ENCODE assay signal across 18 cellular contexts in genomic region chr17:50861334-50861676, GRCh38. TPM values are rescaled to one million over a fixed set of nuclear protein-coding genes. Genes with fewer than 3 reads are reported as not detected.
DNase-seq lines count a peak whose midpoint lies in the region; ATAC-seq and TF ChIP-seq lines count a peak whose summit lies in the region.
"Had no signal": no experiment of that assay in that cellular context is flagged by ENCODE, and none has a peak within 500 bp of the region (broad histone marks: within the 10 kb centered on the region; RNA-seq: fewer than 3 reads in every experiment).

No MANE protein-coding gene starts in this region.

- H3K4me1 ChIP-seq in CD4-positive, CD25-positive, alpha-beta regulatory T cell (ENCODE audit: control insufficient read depth, insufficient read depth, low read length, poor library complexity, severe bottlenecking): peaks cover 40% of the 10 kb centered on the region
- H3K4me1 ChIP-seq in esophagus squamous epithelium (peaks cover 7 to 40% (median 20%) of the 10 kb centered on the region in 3 donors), skeletal muscle tissue (ENCODE audit: control insufficient read depth in 3 of 3, insufficient read depth in 3 of 3, low read length in 3 of 3) (peaks cover 2 to 14% (median 9%) of the 10 kb centered on the region in 3 donors), OCI-LY7 (ENCODE audit: insufficient read depth, low read length, poor library complexity, severe bottlenecking) (peaks cover 8% of the 10 kb centered on the region), neuronal stem cell (ENCODE audit: control insufficient read depth in 2 of 2, insufficient read depth in 1 of 2, low read depth in 1 of 2, low read length in 2 of 2) (peaks cover 0 to 5% of the 10 kb centered on the region in 2 donors)

- H2BK120ac ChIP-seq in neuronal stem cell (ENCODE audit: low read depth, low read length): no peak overlapping the region

- no peak overlapping the region for H3K4ac ChIP-seq in neuronal stem cell (ENCODE audit: low read length)

- H3K27me3 Mint-ChIP-seq in CD4-positive, CD25-positive, alpha-beta regulatory T cell: no peaks in the 10 kb centered on the region
- H3K27me3 Mint-ChIP-seq in activated T-helper 17 cell treated with anti-CD3 and anti-CD28 coated beads, Interleukin-2, amount 50 U/mL, for 72 hours: no peaks in the 10 kb centered on the region
- H3K27me3 Mint-ChIP-seq: activated CD8-positive, alpha-beta T cell treated with anti-CD3 and anti-CD28 coated beads for 36 hours had no signal

- peaks cover 20% of the 10 kb centered on the region for H3K36me3 ChIP-seq in CD4-positive, CD25-positive, alpha-beta regulatory T cell (ENCODE audit: control insufficient read depth, insufficient read depth, low read length)
- peaks cover 6 to 34% (median 9%) of the 10 kb centered on the region in 3 donors for H3K36me3 ChIP-seq in esophagus squamous epithelium
- H3K36me3 ChIP-seq in skeletal muscle tissue (ENCODE audit: control insufficient read depth in 3 of 3, insufficient read depth in 3 of 3, low read length in 3 of 3): peaks cover 14 to 17% (median 15%) of the 10 kb centered on the region in 3 donors
- H3K36me3 ChIP-seq in OCI-LY7 (ENCODE audit: insufficient read depth, low read length): peaks cover 20% of the 10 kb centered on the region
- H3K36me3 ChIP-seq in neuronal stem cell (replicated peaks in 1 of 2; ENCODE audit: control insufficient read depth in 2 of 2, insufficient read depth in 2 of 2, low read length in 2 of 2): peaks cover 8 to 34% of the 10 kb centered on the region in 2 donors

- peak overlapping the region; percentile 37 for H3K27ac ChIP-seq in CD4-positive, CD25-positive, alpha-beta regulatory T cell (ENCODE audit: insufficient read depth, low read length, poor library complexity, severe bottlenecking)
- H3K27ac ChIP-seq in esophagus squamous epithelium: peak overlapping the region in 3 of 4 donors; percentile 12 to 100 (median 96)
- H3K27ac ChIP-seq in skeletal muscle tissue (ENCODE audit: low read depth, low read length): peak overlapping the region; percentile 100
- no peak overlapping the region for H3K27ac ChIP-seq in OCI-LY7 (ENCODE audit: low read depth, low read length, poor library complexity, severe bottlenecking)
- no peak overlapping the region for H3K27ac ChIP-seq in neuronal stem cell (replicated peaks; ENCODE audit: low read length)

- WGBS in esophagus squamous epithelium, 2 donors: 77% methylated on average over 2 of the region's 2 CpGs
- WGBS in neuronal stem cell (ENCODE audit: extremely low coverage in 2 of 2, insufficient read length in 2 of 2, insufficient replicate concordance in 1 of 2), 2 donors: no CpG with 5 or more reads among the region's 2 CpGs

- no peak overlapping the region for H4K91ac ChIP-seq in neuronal stem cell (ENCODE audit: low read depth, low read length, poor library complexity)

- intact Hi-C loops in esophagus squamous epithelium (cut with DNase I): no loop called here
- intact Hi-C loops in OCI-LY7 (cut with micrococcal nuclease; ENCODE audit: unreplicated experiment): loop anchor here (10.0 kb wide), 1 partner anchor 373 kb away; no protein-coding TSS in a partner anchor

- peaks cover 11% of the 10 kb centered on the region; the same call in 1 of the 2 replicates for H4K20me1 ChIP-seq in OCI-LY7 (ENCODE audit: insufficient read depth, low read length)

- CTCF ChIA-PET in OCI-LY7 (lab: Charles Lee; ENCODE audit: unreplicated experiment): no interaction called here

- H3K27me3 ChIP-seq in CD4-positive, CD25-positive, alpha-beta regulatory T cell (ENCODE audit: control insufficient read depth, insufficient read depth, low read length): no peaks in the 10 kb centered on the region
- H3K27me3 ChIP-seq in esophagus squamous epithelium (no peaks in the 10 kb centered on the region), skeletal muscle tissue (ENCODE audit: control insufficient read depth in 3 of 3, insufficient read depth in 3 of 3, low read length in 3 of 3) (no peaks in the 10 kb centered on the region), neuronal stem cell (ENCODE audit: control insufficient read depth in 3 of 3, insufficient read depth in 3 of 3, low read depth in 1 of 3, low read length in 3 of 3) (no peaks in the 10 kb centered on the region)

- peak overlapping the region; percentile 6 to 18 (median 17) for H3K27ac Mint-ChIP-seq in CD4-positive, CD25-positive, alpha-beta regulatory T cell
- no peak overlapping the region for H3K27ac Mint-ChIP-seq in activated T-helper 17 cell treated with anti-CD3 and anti-CD28 coated beads, Interleukin-2, amount 50 U/mL, for 72 hours

- H2BK12ac ChIP-seq in neuronal stem cell (ENCODE audit: low read length): no peak overlapping the region

- peak overlapping the region; percentile 15 to 41 (median 26) for H3K9ac ChIP-seq in skeletal muscle tissue (ENCODE audit: low read depth in 1 of 3, low read length in 3 of 3)
- H3K9ac ChIP-seq in neuronal stem cell (ENCODE audit: low read depth, low read length, poor library complexity): no peak overlapping the region

- H3K4me3 Mint-ChIP-seq in CD4-positive, CD25-positive, alpha-beta regulatory T cell: peak overlapping the region in 2 of 4 donors; percentile 26 to 69
- H3K4me3 Mint-ChIP-seq in activated T-helper 17 cell treated with anti-CD3 and anti-CD28 coated beads, Interleukin-2, amount 50 U/mL, for 72 hours: peak overlapping the region; percentile 32
- H3K4me3 Mint-ChIP-seq: activated CD8-positive, alpha-beta T cell treated with anti-CD3 and anti-CD28 coated beads for 36 hours had no signal

- H3K4me3 ChIP-seq in CD4-positive, CD25-positive, alpha-beta regulatory T cell (ENCODE audit: low read depth, low read length): no peak overlapping the region
- H3K4me3 ChIP-seq in esophagus squamous epithelium (peak overlapping the region in 1 of 4 donors; percentile 0), skeletal muscle tissue (ENCODE audit: low read length in 3 of 3) (peak overlapping the region in 2 of 3 donors; percentile 1 to 7), OCI-LY7 (ENCODE audit: low read depth, low read length, poor library complexity, severe bottlenecking) (no peak overlapping the region), neuronal stem cell (ENCODE audit: low read length in 2 of 2) (no peak overlapping the region)

- H3K9me3 ChIP-seq in CD4-positive, CD25-positive, alpha-beta regulatory T cell (ENCODE audit: control insufficient read depth in 2 of 2, low read length in 2 of 2): no peaks in the 10 kb centered on the region
- H3K9me3 ChIP-seq in esophagus squamous epithelium (no peaks in the 10 kb centered on the region), skeletal muscle tissue (ENCODE audit: control insufficient read depth in 3 of 3, low read length in 3 of 3) (no peaks in the 10 kb centered on the region), OCI-LY7 (ENCODE audit: low read length) (no peaks in the 10 kb centered on the region), neuronal stem cell (replicated peaks in 1 of 2; ENCODE audit: control insufficient read depth in 2 of 2, insufficient read depth in 1 of 2, low read depth in 1 of 2, low read length in 2 of 2) (no peaks in the 10 kb centered on the region)

- ATAC-seq in CD4-positive, CD25-positive, alpha-beta regulatory T cell (ENCODE audit: low read depth in 2 of 2): no peak
- no peak for ATAC-seq in activated T-helper 17 cell treated with anti-CD3 and anti-CD28 coated beads, Interleukin-2, amount 50 U/mL, for 72 hours (replicated peaks)
- ATAC-seq in GM21529 (IDR thresholded peaks at IDR 0.05; ENCODE audit: unreplicated experiment): no peak
- ATAC-seq: activated CD8-positive, alpha-beta T cell treated with anti-CD3 and anti-CD28 coated beads for 36 hours; PC-3; SK-N-SH treated with all-trans-retinoic acid at 6 μM for 48 hours had no signal

- H3K79me1 ChIP-seq in neuronal stem cell (ENCODE audit: low read depth, low read length): peaks cover 3% of the 10 kb centered on the region

- H2BK15ac ChIP-seq in neuronal stem cell (ENCODE audit: low read length): no peak overlapping the region

- H3K9me3 Mint-ChIP-seq in CD4-positive, CD25-positive, alpha-beta regulatory T cell: peaks cover 0 to 3% (median 0%) of the 10 kb centered on the region in 7 donors
- no peaks in the 10 kb centered on the region for H3K9me3 Mint-ChIP-seq in activated T-helper 17 cell treated with anti-CD3 and anti-CD28 coated beads, Interleukin-2, amount 50 U/mL, for 72 hours
- H3K9me3 Mint-ChIP-seq: activated CD8-positive, alpha-beta T cell treated with anti-CD3 and anti-CD28 coated beads for 36 hours had no signal

- TF ChIP-seq CTCF in esophagus squamous epithelium (IDR thresholded peaks at IDR 0.05) (no peak), OCI-LY7 (conservative IDR thresholded peaks at IDR 0.05; ENCODE audit: low read length) (no peak)

- BruUV-seq in OCI-LY7 (replicated peaks; lab: Mats Ljungman, UMichigan): no TSS peak

- H3K4me1 Mint-ChIP-seq in CD4-positive, CD25-positive, alpha-beta regulatory T cell: peaks cover 18 to 37% (median 33%) of the 10 kb centered on the region in 4 donors
- peaks cover 27% of the 10 kb centered on the region for H3K4me1 Mint-ChIP-seq in activated T-helper 17 cell treated with anti-CD3 and anti-CD28 coated beads, Interleukin-2, amount 50 U/mL, for 72 hours

- H3K14ac ChIP-seq in neuronal stem cell (ENCODE audit: low read length): no peak overlapping the region

- POLR2A ChIA-PET in OCI-LY7 (lab: Charles Lee): interaction anchor here (1.1 kb wide), 2 partner anchors 9 to 87 kb away, joined by 3 to 6 read pairs; no protein-coding TSS in a partner anchor

- no peak overlapping the region for H3K4me2 ChIP-seq in OCI-LY7 (ENCODE audit: low read length)
- H3K4me2 ChIP-seq in neuronal stem cell (ENCODE audit: insufficient read depth, low read length, poor library complexity, severe bottlenecking): no peak overlapping the region

- TF ChIP-seq POLR2A in esophagus squamous epithelium (IDR thresholded peaks at IDR 0.05): no peak

- no peak overlapping the region for H2BK5ac ChIP-seq in neuronal stem cell (ENCODE audit: low read length)

- H3K9me2 ChIP-seq in OCI-LY7 (ENCODE audit: insufficient read depth, low read length): no peaks in the 10 kb centered on the region

- no peak overlapping the region for H4K8ac ChIP-seq in neuronal stem cell (ENCODE audit: low read depth, low read length)

- H3K79me2 ChIP-seq in OCI-LY7 (ENCODE audit: insufficient read depth, low read depth, low read length): peaks cover 28% of the 10 kb centered on the region; the same call in 1 of the 2 replicates

- no peak overlapping the region for H3K18ac ChIP-seq in neuronal stem cell (ENCODE audit: low read length)

- H2AK5ac ChIP-seq in neuronal stem cell (ENCODE audit: low read depth, low read length): no peak overlapping the region

- no peak for DNase-seq in CD4-positive, CD25-positive, alpha-beta regulatory T cell
- DNase-seq in esophagus squamous epithelium (lab: John Stamatoyannopoulos, UW): no peak
- DNase-seq in OCI-LY7 (ENCODE audit: low spot score): no peak
- DNase-seq in dedifferentiated amniotic fluid mesenchymal stem cell (ENCODE audit: extremely low spot score): no peak
- DNase-seq in neuronal stem cell (ENCODE audit: low spot score): no peak
- DNase-seq: activated CD8-positive, alpha-beta T cell treated with anti-CD3 and anti-CD28 coated beads for 36 hours; activated effector memory CD4-positive, alpha-beta T cell treated with Interleukin-2 at 50 U/mL for 16 hours; DMS 273 treated with DMSO at 0.1 percent for 48 hours; NCI-H2081; NCI-H526 treated with DMSO at 0.1 percent for 48 hours; PC-3 had no signal

- H3K23ac ChIP-seq in neuronal stem cell (ENCODE audit: low read depth, low read length, poor library complexity): no peak overlapping the region

- H2AFZ ChIP-seq in OCI-LY7 (ENCODE audit: low read length) (no peak overlapping the region), neuronal stem cell (ENCODE audit: low read length) (no peak overlapping the region)

- peaks cover 26% of the 10 kb centered on the region for H3K36me3 Mint-ChIP-seq in CD4-positive, CD25-positive, alpha-beta regulatory T cell
- H3K36me3 Mint-ChIP-seq in activated T-helper 17 cell treated with anti-CD3 and anti-CD28 coated beads, Interleukin-2, amount 50 U/mL, for 72 hours (ENCODE audit: low read depth): peaks cover 43% of the 10 kb centered on the region

RNA-seq across cellular contexts. Expression of gene TOB1, which starts 4.8 kb away (rescaled TPM):
- total RNA-seq in CD4-positive, CD25-positive, alpha-beta regulatory T cell: 254 TPM
- 10 to 100 TPM; 30.7 to 60.7 (median 36.3) TPM for polyA plus RNA-seq in CD4-positive, CD25-positive, alpha-beta regulatory T cell
- total RNA-seq in activated T-helper 17 cell treated with anti-CD3 and anti-CD28 coated beads, Interleukin-2, amount 50 U/mL, for 72 hours: 10 to 100 TPM; 33.1 to 40.8 TPM
- total RNA-seq in esophagus squamous epithelium (10 to 100 TPM; 21.5 to 35.9 (median 31.1) TPM), skeletal muscle tissue (27.1 TPM), OCI-LY7 (2022) (24.8 and 26.4 TPM in 2 replicates)
- 12.7 and 15.2 TPM in 2 replicates for total RNA-seq in OCI-LY7 (2014; rRNA removed; shearing (Covaris generic))
- 44.9 TPM for polyA plus RNA-seq in neuronal stem cell (2013, experiment 1 of 2)
- 45.0 TPM for polyA plus RNA-seq in neuronal stem cell (2013, experiment 2 of 2)

RNA-seq across cellular contexts. Expression of gene WFIKKN2, which starts 25.9 kb away (rescaled TPM):
- total RNA-seq in CD4-positive, CD25-positive, alpha-beta regulatory T cell: not detected
- not detected for polyA plus RNA-seq in CD4-positive, CD25-positive, alpha-beta regulatory T cell
- not detected for total RNA-seq in activated T-helper 17 cell treated with anti-CD3 and anti-CD28 coated beads, Interleukin-2, amount 50 U/mL, for 72 hours
- total RNA-seq in esophagus squamous epithelium (under 1 TPM in 1 of 4 donors, not detected in 3; 0.08 TPM), skeletal muscle tissue (0.52 TPM), OCI-LY7 (2022) (not detected in 2 replicates)
- not detected in 2 replicates for total RNA-seq in OCI-LY7 (2014; rRNA removed; shearing (Covaris generic))
- polyA plus RNA-seq in neuronal stem cell (2013, experiment 1 of 2): 0.03 TPM
- 0.01 TPM for polyA plus RNA-seq in neuronal stem cell (2013, experiment 2 of 2)
- total RNA-seq: activated CD8-positive, alpha-beta T cell treated with anti-CD3 and anti-CD28 coated beads for 36 hours; H7; lung microvascular endothelial cell; PC-3 had no signal
- polyA plus RNA-seq: neural cell had no signal

Comparison
In these comparisons a context has a peak if more than half of its experiments do, and no peak if none do; other contexts are left out.
1. H3K27ac ChIP-seq: peak in CD4-positive, CD25-positive, alpha-beta regulatory T cell (single experiment), esophagus squamous epithelium (3 of 4) and skeletal muscle tissue (single experiment); none in OCI-LY7 (single experiment) and neuronal stem cell (single experiment).
2. H3K4me3 ChIP-seq: peak in skeletal muscle tissue (2 of 3); none in CD4-positive, CD25-positive, alpha-beta regulatory T cell (single experiment), OCI-LY7 (single experiment) and neuronal stem cell (0 of 2).